ENCODE assay signal across 23 cellular contexts in the genomic region with DNA sequence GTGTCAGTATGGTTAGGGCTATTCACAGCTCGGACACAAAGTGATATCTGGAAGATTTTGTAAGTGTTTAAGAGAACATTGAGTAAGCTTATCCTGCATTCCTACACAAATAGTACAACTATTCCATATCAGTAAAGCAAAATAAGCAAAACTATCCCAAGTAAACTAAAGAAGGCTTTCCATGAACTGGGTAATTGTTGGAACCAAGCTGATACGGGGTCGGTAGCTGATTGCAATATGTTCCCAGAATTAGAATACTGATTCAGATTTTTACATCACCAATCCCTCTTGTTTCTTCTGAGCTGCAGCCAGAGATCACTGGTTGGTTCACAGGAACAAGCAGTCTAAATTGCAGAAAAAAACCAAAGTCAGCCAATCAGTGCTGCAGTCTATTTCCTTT. TPM values are rescaled to one million over a fixed set of nuclear protein-coding genes. Genes with fewer than 3 reads are reported as not detected.
DNase-seq lines count a peak whose midpoint lies in the region; ATAC-seq and TF ChIP-seq lines count a peak whose summit lies in the region.
"Had no signal": no experiment of that assay in that cellular context is flagged by ENCODE, and none has a peak within 500 bp of the region (broad histone marks: within the 10 kb centered on the region; RNA-seq: fewer than 3 reads in every experiment).

No MANE protein-coding gene starts in this region.

- H3K27ac Mint-ChIP-seq in activated T-cell treated with anti-CD3 and anti-CD28 coated beads, Interleukin-2, amount 50 U/mL, for 72 hours: peak overlapping the region; percentile 17
- H3K27ac Mint-ChIP-seq: activated B cell treated with CpG ODN at 0.5 μM for 24 hours; mesothelial cell of epicardium; stimulated activated memory B cell treated with anti-CD40 and anti-IgM and Interleukin-4, amounts not matched to agents 10 μg/mL and 1 μg/mL and 100 μg/mL, for 72 hours had no signal

- H3K27me3 ChIP-seq in ascending aorta: no peaks in the 10 kb centered on the region
- no peaks in the 10 kb centered on the region for H3K27me3 ChIP-seq in tibial artery
- H3K27me3 ChIP-seq in MG63: no peaks in the 10 kb centered on the region
- H3K27me3 ChIP-seq: breast epithelium, spleen, tibial nerve had no signal

- TF ChIP-seq CTCF in ascending aorta (IDR thresholded peaks at IDR 0.05): no peak
- TF ChIP-seq CTCF in tibial artery (IDR thresholded peaks at IDR 0.05): no peak

- H3K9me3 ChIP-seq in ascending aorta (no peaks in the 10 kb centered on the region), tibial artery (no peaks in the 10 kb centered on the region), MG63 (no peaks in the 10 kb centered on the region)
- H3K9me3 ChIP-seq: breast epithelium, spleen, tibial nerve had no signal

- peaks cover 3 to 7% of the 10 kb centered on the region in 2 donors for H3K36me3 Mint-ChIP-seq in activated T-cell treated with anti-CD3 and anti-CD28 coated beads, Interleukin-2, amount 50 U/mL, for 72 hours (ENCODE audit: insufficient read depth in 2 of 2)

- DNase-seq in activated T-cell treated with anti-CD3 and anti-CD28 coated beads, Interleukin-2, amount 50 U/mL, for 72 hours: no peak
- DNase-seq in activated T-cell treated with anti-CD3 and anti-CD28 coated beads for 4 hours (no peak), ascending aorta (ENCODE audit: low spot score in 2 of 2) (no peak), iris pigment epithelial cell (ENCODE audit: low read depth) (peak; percentile 9), tibial artery (no peak), T-helper 2 cell (no peak), GM03348 (ENCODE audit: low spot score) (no peak), MG63 (no peak)
- DNase-seq: activated B cell treated with CpG ODN at 0.5 μM for 24 hours; activated CD8-positive, alpha-beta memory T cell treated with anti-CD3 and anti-CD28 coated beads, Interleukin-2, amount 50 U/mL, for 48 hours; activated effector memory CD4-positive, alpha-beta T cell treated with anti-CD3 and anti-CD28 coated beads, Interleukin-2, amount 50 U/mL, for 16 hours; AML-193; cortex of kidney; naive thymus-derived CD4-positive, alpha-beta T cell; NCI-H82; retina; spleen; stimulated activated CD4-positive, alpha-beta T cell treated with anti-CD3 and anti-CD28 coated beads, Interleukin-2, amount 100 ng/mL, for 48 hours; T1000 had no signal

- no peak overlapping the region for H3K4me3 Mint-ChIP-seq in activated T-cell treated with anti-CD3 and anti-CD28 coated beads, Interleukin-2, amount 50 U/mL, for 72 hours
- H3K4me3 Mint-ChIP-seq: activated B cell treated with CpG ODN at 0.5 μM for 24 hours; mesothelial cell of epicardium; naive thymus-derived CD4-positive, alpha-beta T cell; stimulated activated memory B cell treated with anti-CD40 and anti-IgM and Interleukin-4, amounts not matched to agents 10 μg/mL and 1 μg/mL and 100 μg/mL, for 72 hours had no signal

- no peak for ATAC-seq in activated T-cell treated with anti-CD3 and anti-CD28 coated beads, Interleukin-2, amount 50 U/mL, for 72 hours (replicated peaks in 1 of 2)
- ATAC-seq: naive thymus-derived CD4-positive, alpha-beta T cell; stimulated activated memory B cell treated with anti-CD40 and anti-IgM and Interleukin-4, amounts not matched to agents 10 μg/mL and 1 μg/mL and 100 μg/mL, for 72 hours had no signal

- H3K4me3 ChIP-seq in ascending aorta: peak overlapping the region; percentile 25 to 53
- H3K4me3 ChIP-seq in tibial artery: peak overlapping the region in 1 of 2 donors; percentile 20
- no peak overlapping the region for H3K4me3 ChIP-seq in MG63
- H3K4me3 ChIP-seq: breast epithelium, spleen, tibial nerve had no signal

- H3K4me1 ChIP-seq in ascending aorta (peaks cover 16 to 37% of the 10 kb centered on the region in 2 donors), tibial artery (peaks cover 0 to 78% (median 22%) of the 10 kb centered on the region in 4 donors)
- H3K4me1 ChIP-seq: breast epithelium had no signal

- H3K36me3 ChIP-seq in ascending aorta (peaks cover 31 to 55% of the 10 kb centered on the region in 2 donors), tibial artery (peaks cover 28 to 78% (median 67%) of the 10 kb centered on the region in 3 donors), MG63 (peaks cover 11% of the 10 kb centered on the region; the same call in 1 of the 2 replicates)
- H3K36me3 ChIP-seq: breast epithelium had no signal

- H3K27me3 Mint-ChIP-seq in activated T-cell treated with anti-CD3 and anti-CD28 coated beads, Interleukin-2, amount 50 U/mL, for 72 hours (ENCODE audit: low read depth): no peaks in the 10 kb centered on the region
- H3K27me3 Mint-ChIP-seq: activated B cell treated with CpG ODN at 0.5 μM for 24 hours; naive thymus-derived CD4-positive, alpha-beta T cell; stimulated activated memory B cell treated with anti-CD40 and anti-IgM and Interleukin-4, amounts not matched to agents 10 μg/mL and 1 μg/mL and 100 μg/mL, for 72 hours had no signal

- H3K4me1 Mint-ChIP-seq in activated T-cell treated with anti-CD3 and anti-CD28 coated beads, Interleukin-2, amount 50 U/mL, for 72 hours (ENCODE audit: low read depth): peaks cover 5% of the 10 kb centered on the region
- H3K4me1 Mint-ChIP-seq: mesothelial cell of epicardium; stimulated activated memory B cell treated with anti-CD40 and anti-IgM and Interleukin-4, amounts not matched to agents 10 μg/mL and 1 μg/mL and 100 μg/mL, for 72 hours had no signal

- intact Hi-C loops in ascending aorta (cut with DNase I): no loop called here
- intact Hi-C loops in tibial artery (cut with DNase I; ENCODE audit: low total_unique reads): no loop called here

- peak overlapping the region; percentile 71 to 81 for H3K27ac ChIP-seq in ascending aorta
- H3K27ac ChIP-seq in tibial artery: peak overlapping the region; percentile 64 to 70
- H3K27ac ChIP-seq: breast epithelium, spleen had no signal

- H3K9me3 Mint-ChIP-seq in activated T-cell treated with anti-CD3 and anti-CD28 coated beads, Interleukin-2, amount 50 U/mL, for 72 hours: no peaks in the 10 kb centered on the region
- H3K9me3 Mint-ChIP-seq: activated B cell treated with CpG ODN at 0.5 μM for 24 hours; mesothelial cell of epicardium; naive thymus-derived CD4-positive, alpha-beta T cell; stimulated activated memory B cell treated with anti-CD40 and anti-IgM and Interleukin-4, amounts not matched to agents 10 μg/mL and 1 μg/mL and 100 μg/mL, for 72 hours had no signal

RNA-seq across cellular contexts. Expression of a gene that starts 54.1 kb away (rescaled TPM):
- total RNA-seq in activated T-cell treated with anti-CD3 and anti-CD28 coated beads, Interleukin-2, amount 50 U/mL, for 72 hours: 10 to 100 TPM; 62.0 to 67.2 TPM
- total RNA-seq in ascending aorta: 41.4 TPM
- 3.3 and 4.0 TPM in 2 replicates for total RNA-seq in MG63 (2014; rRNA removed; shearing (Covaris generic); ENCODE audit: low replicate concordance)
